8 cellular contexts compared by ENCODE assay signal in the genomic region with DNA sequence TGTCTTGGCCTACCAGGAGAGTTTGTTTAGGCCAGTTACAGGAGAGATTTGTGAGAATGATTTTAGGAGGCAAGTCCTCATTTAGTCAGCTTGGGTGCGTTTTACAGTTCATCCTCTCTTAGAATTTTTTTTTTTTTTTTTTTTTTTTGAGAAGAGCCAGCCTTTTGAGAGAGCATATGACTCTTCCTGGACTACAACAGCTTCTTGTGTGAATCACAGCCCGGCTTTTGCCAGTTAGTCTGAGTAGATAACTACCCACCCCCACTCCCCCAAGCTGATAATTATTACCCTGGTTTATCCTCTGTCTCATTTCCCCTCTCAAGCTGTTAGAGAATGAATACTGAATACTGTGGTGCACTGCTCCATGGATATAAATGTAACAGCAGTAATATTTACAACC. TPM values are rescaled to one million over a fixed set of nuclear protein-coding genes. Genes with fewer than 3 reads are reported as not detected.
A peak's percentile ranks its signal among the peaks of the same experiment; 100 is the strongest.
DNase-seq lines count a peak whose midpoint lies in the region; ATAC-seq, FAIRE-seq and TF ChIP-seq lines count a peak whose summit lies in the region.

No MANE protein-coding gene starts in this region.

- intact Hi-C loops in psoas muscle (cut with DNase I), result no loop called here

- 0 to 6% (median 1%) methylated on average over 2 of the region's 2 CpGs for WGBS in psoas muscle, 3 donors

- peak; percentile 55 for DNase-seq in AG04450 (ENCODE audit: low read depth, low spot score)
- peak; percentile 37 for DNase-seq in activated CD4-positive, alpha-beta T cell treated with anti-CD3 and anti-CD28 coated beads, Interleukin-2, amount 50 U/mL, for 1 hour
- DNase-seq in fibroblast of the aortic adventitia (ENCODE audit: low read depth), result peak; percentile 93
- DNase-seq in psoas muscle, result peak in 1 of 2 donors; percentile 31
- no peak for DNase-seq in HTR-8/SVneo (ENCODE audit: insufficient read length, low spot score)
- DNase-seq in 8988T, result no peak

- no peak for FAIRE-seq in HTR-8/SVneo (lab: Jason Lieb, UNC)

- POLR2A ChIA-PET in AG04450 (lab: Yijun Ruan, JAX) (interaction anchor here (0.5 to 4.5 kb wide), 15 partner anchors 8 to 106 kb away, joined by 3 to 44 read pairs (median 7); a partner anchor contains a TSS), HEK293 (lab: Yijun Ruan, JAX) (interaction anchor here (1.1 to 4.4 kb wide), 10 partner anchors 8 to 106 kb away, joined by 3 to 58 read pairs (median 6); a partner anchor contains a TSS)

- ATAC-seq in psoas muscle (peak in 3 of 4 donors; percentile 21 to 36 (median 23)), GM21381 (IDR thresholded peaks at IDR 0.05; ENCODE audit: unreplicated experiment) (no peak)

- TF ChIP-seq CTCF in AG04450 (IDR thresholded peaks at IDR 0.05; ENCODE audit: low read depth, low read length) (no peak), HEK293 (tag by site-specific recombination; IDR thresholded peaks at IDR 0.05) (no peak), fibroblast of the aortic adventitia (IDR thresholded peaks at IDR 0.05; ENCODE audit: insufficient read depth, low read length) (no peak), psoas muscle (IDR thresholded peaks at IDR 0.05) (no peak)

- peak overlapping the region; percentile 78 for H3K27ac ChIP-seq in AG04450 (ENCODE audit: low read depth, low read length)
- H3K27ac ChIP-seq in HEK293 (ENCODE audit: extremely low read depth, low read depth, low read length), result peak overlapping the region; percentile 28
- H3K27ac ChIP-seq in psoas muscle, result peak overlapping the region; percentile 95

- H3K4me1 ChIP-seq in HEK293 (ENCODE audit: control insufficient read depth, insufficient read depth, low read length) (peaks cover 55% of the 10 kb centered on the region), psoas muscle (peaks cover 62% of the 10 kb centered on the region)

- H3K4me3 ChIP-seq in AG04450 (ENCODE audit: low read depth, low read length) (peak overlapping the region; percentile 14), HEK293 (ENCODE audit: low read depth, low read length) (no peak overlapping the region), fibroblast of the aortic adventitia (ENCODE audit: low read depth, low read length) (peak overlapping the region; percentile 29), psoas muscle (peak overlapping the region; percentile 68)

- CTCF ChIA-PET in AG04450 (lab: Charles Lee) (interaction anchor here (0.7 to 5.8 kb wide), 6 partner anchors 8 to 110 kb away, joined by 3 to 54 read pairs (median 8); no protein-coding TSS in a partner anchor), HEK293 (lab: Yijun Ruan, JAX) (interaction anchor here (0.5 to 7.5 kb wide), 8 partner anchors 8 to 206 kb away, joined by 3 to 65 read pairs (median 6); no protein-coding TSS in a partner anchor)

- no peaks in the 10 kb centered on the region for H3K9me3 ChIP-seq in AG04450 (ENCODE audit: control insufficient read depth, insufficient read depth, low read length)
- H3K9me3 ChIP-seq in HEK293 (ENCODE audit: control insufficient read depth, insufficient read depth, low read depth, low read length), result no peaks in the 10 kb centered on the region
- H3K9me3 ChIP-seq in psoas muscle, result no peaks in the 10 kb centered on the region

- H3K27me3 ChIP-seq in AG04450 (ENCODE audit: control insufficient read depth, insufficient read depth, low read length) (no peaks in the 10 kb centered on the region), psoas muscle (ENCODE audit: insufficient read depth in 3 of 3, low read length in 2 of 3) (no peaks in the 10 kb centered on the region)

- peaks cover 3 to 4% of the 10 kb centered on the region in 2 experiments; a peak in 2 of 3 replicates for H3K36me3 ChIP-seq in HEK293 (ENCODE audit: control insufficient read depth in 2 of 2, insufficient read depth in 1 of 2, low read length in 2 of 2)
- H3K36me3 ChIP-seq in psoas muscle (ENCODE audit: insufficient read depth in 1 of 2, low read depth in 1 of 2), result no peaks in the 10 kb centered on the region

TF ChIP-seq in HEK293, 187 proteins besides CTCF, POLR2A, EP300 and RAD21:
- peak; percentile 95 for TF ChIP-seq SP7 (tag by site-specific recombination; IDR thresholded peaks at IDR 0.05)
- TF ChIP-seq, protein P1, sequence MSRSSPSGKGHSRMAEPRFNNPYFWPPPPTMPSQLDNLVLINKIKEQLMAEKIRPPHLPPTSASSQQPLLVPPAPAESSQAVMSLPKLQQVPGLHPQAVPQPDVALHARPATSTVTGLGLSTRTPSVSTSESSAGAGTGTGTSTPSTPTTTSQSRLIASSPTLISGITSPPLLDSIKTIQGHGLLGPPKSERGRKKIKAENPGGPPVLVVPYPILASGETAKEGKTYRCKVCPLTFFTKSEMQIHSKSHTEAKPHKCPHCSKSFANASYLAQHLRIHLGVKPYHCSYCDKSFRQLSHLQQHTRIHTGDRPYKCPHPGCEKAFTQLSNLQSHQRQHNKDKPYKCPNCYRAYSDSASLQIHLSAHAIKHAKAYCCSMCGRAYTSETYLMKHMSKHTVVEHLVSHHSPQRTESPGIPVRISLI (tag by site-specific recombination; IDR thresholded peaks at IDR 0.05), result peak; percentile 85
- no peak for TF ChIP-seq ZNF626 (tag by site-specific recombination; IDR thresholded peaks at IDR 0.05)

RNA-seq across cellular contexts. Expression of a gene that starts 7.8 kb away (rescaled TPM):
- 62.6 and 74.8 TPM in 2 replicates for polyA plus RNA-seq in AG04450 (2011; rRNA removed)
- 163 and 178 TPM in 2 replicates for polyA minus RNA-seq in AG04450 (2011; rRNA and poly(A)+ RNA removed)
- 83.7 and 253 TPM in 2 replicates for total RNA-seq in fibroblast of the aortic adventitia (ENCODE audit: low replicate concordance)
- 10 to 100 TPM; 40.9 to 53.0 (median 49.4) TPM for total RNA-seq in psoas muscle
- polyA plus RNA-seq in psoas muscle, result 10 to 100 TPM; 11.1 to 37.5 (median 12.9) TPM

Comparison
In these comparisons a context has a peak if more than half of its experiments do, and no peak if none do; other contexts are left out.
1. DNase-seq: peak in AG04450 (single experiment), activated CD4-positive, alpha-beta T cell treated with anti-CD3 and anti-CD28 coated beads, Interleukin-2, amount 50 U/mL, for 1 hour (single experiment) and fibroblast of the aortic adventitia (single experiment); none in HTR-8/SVneo (single experiment) and 8988T (single experiment).
2. H3K27ac ChIP-seq: peak in every context shown above with its lines; median percentile 95 in psoas muscle; 78 in AG04450; 28 in HEK293.